In genomic region chr14:99566390-99567354, GRCh38 we compare ENCODE assay signal across 1 cellular context.
TF ChIP-seq lines count a peak whose summit lies in the region.

No MANE protein-coding gene starts in this region.

TF ChIP-seq in A549, 52 proteins besides CTCF, POLR2A, EP300 and RAD21 (continued from another document):
- TF ChIP-seq RNF2 (IDR thresholded peaks at IDR 0.05; ENCODE audit: borderline replicate concordance, low read depth) (no peak), RARB (CRISPR knock-in tag; IDR thresholded peaks at IDR 0.05) (no peak), KDM1A (IDR thresholded peaks at IDR 0.05; ENCODE audit: low read depth) (no peak)
